Comparison of ENCODE assay signal across 26 cellular contexts in the genomic region with DNA sequence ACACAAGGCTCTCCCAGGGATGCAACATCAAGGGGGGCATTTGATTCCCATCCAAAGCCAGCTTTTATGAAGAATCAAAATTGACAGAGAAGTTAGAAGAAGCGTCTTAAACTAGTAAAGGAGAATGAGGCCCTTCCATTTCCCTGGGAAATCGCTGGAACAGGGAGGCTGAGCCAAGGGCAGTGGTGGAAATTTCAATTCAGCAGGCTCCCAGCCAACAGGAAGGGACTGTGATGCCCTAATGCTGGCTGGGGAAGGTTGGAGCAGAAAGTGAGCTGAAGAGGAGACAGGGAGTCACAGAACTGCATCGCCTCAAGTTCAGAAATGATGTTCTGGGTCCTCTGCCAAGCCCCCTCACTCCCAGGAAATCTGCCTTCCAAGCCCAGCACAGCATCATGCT.
"Had no signal": no experiment of that assay in that cellular context is flagged by ENCODE, and none has a peak within 500 bp of the region (broad histone marks: within the 10 kb centered on the region; RNA-seq: fewer than 3 reads in every experiment).

No MANE protein-coding gene starts in this region.

- H3K27me3 Mint-ChIP-seq: activated naive CD8-positive, alpha-beta T cell treated with anti-CD3 and anti-CD28 coated beads, Interleukin-2, amount 10 ng/mL, durations not matched to agents 7 days and 5 days; type B pancreatic cell had no signal

- H3K4me1 Mint-ChIP-seq: activated naive CD8-positive, alpha-beta T cell treated with anti-CD3 and anti-CD28 coated beads, Interleukin-2, amount 10 ng/mL, durations not matched to agents 7 days and 5 days; immature natural killer cell; naive thymus-derived CD8-positive, alpha-beta T cell had no signal

- H3K4me3 ChIP-seq: hepatocyte, left ventricle myocardium inferior, neural progenitor cell, psoas muscle, stomach, thoracic aorta, vagina had no signal

- H3K36me3 ChIP-seq: left ventricle myocardium inferior, neural progenitor cell, stomach, thoracic aorta, vagina, WERI-Rb-1 had no signal

- H3K27me3 ChIP-seq: foreskin keratinocyte, hepatocyte, neural progenitor cell, stomach, vagina had no signal

- H3K27ac Mint-ChIP-seq: activated naive CD4-positive, alpha-beta T cell treated with anti-CD3 and anti-CD28 coated beads for 36 hours; activated naive CD8-positive, alpha-beta T cell treated with anti-CD3 and anti-CD28 coated beads, Interleukin-2, amount 10 ng/mL, durations not matched to agents 7 days and 5 days; immature natural killer cell; mesothelial cell of epicardium; naive thymus-derived CD8-positive, alpha-beta T cell; neural progenitor cell; type B pancreatic cell had no signal

- H3K9me3 Mint-ChIP-seq: activated naive CD4-positive, alpha-beta T cell treated with anti-CD3 and anti-CD28 coated beads for 36 hours; activated naive CD8-positive, alpha-beta T cell treated with anti-CD3 and anti-CD28 coated beads, Interleukin-2, amount 10 ng/mL, durations not matched to agents 7 days and 5 days had no signal

- H3K36me3 Mint-ChIP-seq: activated naive CD8-positive, alpha-beta T cell treated with anti-CD3 and anti-CD28 coated beads, Interleukin-2, amount 10 ng/mL, durations not matched to agents 7 days and 5 days; mesothelial cell of epicardium; naive thymus-derived CD8-positive, alpha-beta T cell had no signal

- H3K4me3 Mint-ChIP-seq: activated naive CD4-positive, alpha-beta T cell treated with anti-CD3 and anti-CD28 coated beads for 36 hours; activated naive CD8-positive, alpha-beta T cell treated with anti-CD3 and anti-CD28 coated beads, Interleukin-2, amount 10 ng/mL, durations not matched to agents 7 days and 5 days; immature natural killer cell; mesothelial cell of epicardium; naive thymus-derived CD8-positive, alpha-beta T cell; neural progenitor cell; type B pancreatic cell had no signal

- DNase-seq: activated CD4-positive, alpha-beta T cell treated with anti-CD3 and anti-CD28 coated beads for 1 hour; activated CD4-positive, alpha-beta T cell treated with anti-CD3 and anti-CD28 coated beads, Interleukin-2, amount 50 U/mL, for 48 hours; activated naive CD4-positive, alpha-beta T cell treated with anti-CD3 and anti-CD28 coated beads for 36 hours; activated naive CD8-positive, alpha-beta T cell treated with anti-CD3 and anti-CD28 coated beads, Interleukin-2, amount 10 ng/mL, durations not matched to agents 7 days and 5 days; activated T-cell treated with anti-CD3 and anti-CD28 coated beads, Interleukin-2, amount 50 U/mL, for 48 hours; amniotic stem cell; dermis blood vessel endothelial cell; effector memory CD4-positive, alpha-beta T cell; foreskin keratinocyte; glutamatergic neuron; immature natural killer cell; kidney glomerular epithelial cell; left ventricle myocardium inferior; naive thymus-derived CD8-positive, alpha-beta T cell; psoas muscle; right cardiac atrium; stimulated activated CD4-positive, alpha-beta T cell treated with anti-CD3 and anti-CD28 coated beads, Interleukin-1b, Interleukin-23, amount 100 ng/mL, for 48 hours; stomach; T-helper 2 cell; WERI-Rb-1 had no signal
